Comparison of ENCODE assay signal across 8 cellular contexts in genomic region chr15:90184119-90184785, GRCh38. TPM values are rescaled to one million over a fixed set of nuclear protein-coding genes. Genes with fewer than 3 reads are reported as not detected.
DNase-seq lines count a peak whose midpoint lies in the region; ATAC-seq, FAIRE-seq and TF ChIP-seq lines count a peak whose summit lies in the region.

No MANE protein-coding gene starts in this region.

- POLR2A ChIA-PET in H1 (lab: Charles Lee; ENCODE audit: partially characterized antibody) = interaction anchor here (0.7 to 0.9 kb wide), 2 partner anchors 10 to 82 kb away, joined by 3 to 4 read pairs; no protein-coding TSS in a partner anchor

- peak overlapping the region; percentile 76 for H3K27ac Mint-ChIP-seq in T-helper 1 cell treated with Interleukin-12 subunit alpha and Interleukin-12 subunit beta and Interleukin-4 antibody, amounts not matched to agents 30 μg/mL and 1 μg/mL, for 36 hours

- TF ChIP-seq POLR2A in H1 (IDR thresholded peaks at IDR 0.05; ENCODE audit: control extremely low read depth in 1 of 2, low read depth in 2 of 2, low read length in 2 of 2) (no peak), suprapubic skin (IDR thresholded peaks at IDR 0.05) (no peak)

- H3K36me3 Mint-ChIP-seq in T-helper 1 cell treated with Interleukin-12 subunit alpha and Interleukin-12 subunit beta and Interleukin-4 antibody, amounts not matched to agents 30 μg/mL and 1 μg/mL, for 36 hours (ENCODE audit: low read depth) = peaks cover 8% of the 10 kb centered on the region

- H3K4me1 ChIP-seq in HUES6 (ENCODE audit: control insufficient read depth, insufficient read depth, low read length) (peaks cover 7% of the 10 kb centered on the region; the same call in 1 of the 2 replicates), H1 (replicated peaks in 1 of 4; ENCODE audit: control insufficient read depth in 3 of 4, insufficient read depth in 4 of 4, low read length in 3 of 4) (peaks cover 0 to 10% (median 5%) of the 10 kb centered on the region in 4 experiments; a peak in 4 of 7 replicates), suprapubic skin (peaks cover 47% of the 10 kb centered on the region)

- peak; percentile 46 for ATAC-seq in GM21447 (IDR thresholded peaks at IDR 0.05; ENCODE audit: unreplicated experiment)

- peak overlapping the region; percentile 71; the same call in 1 of the 2 replicates for H2AFZ ChIP-seq in H1 (ENCODE audit: low read length)

- H3K56ac ChIP-seq in H1 (replicated peaks; ENCODE audit: insufficient read length, low read depth, low read length) = no peak overlapping the region

- TF ChIP-seq CTCF in H1 (IDR thresholded peaks at IDR 0.05; ENCODE audit: control extremely low read depth in 1 of 3, insufficient read depth in 1 of 3, low read depth in 1 of 3, low read length in 3 of 3) = no peak
- no peak for TF ChIP-seq CTCF in suprapubic skin (IDR thresholded peaks at IDR 0.05)

- H3K18ac ChIP-seq in H1 (ENCODE audit: extremely low read depth, low read length) = peak overlapping the region; percentile 29; the same call in 1 of the 2 replicates

- H4K5ac ChIP-seq in H1 (ENCODE audit: insufficient read length, low read depth, low read length) = peak overlapping the region; percentile 35

- no peak for TF ChIP-seq RAD21 in H1 (IDR thresholded peaks at IDR 0.05 in 1 of 2, conservative IDR thresholded peaks at IDR 0.05 in 1 of 2; ENCODE audit: low read depth in 2 of 2, low read length in 2 of 2)

- H3K23me2 ChIP-seq in H1 (ENCODE audit: low read depth, low read length) = peaks cover 6% of the 10 kb centered on the region; the same call in 1 of the 2 replicates

- H3K79me2 ChIP-seq in H1 (ENCODE audit: control insufficient read depth in 1 of 2, insufficient read depth in 2 of 2, low read length in 2 of 2) = no peaks in the 10 kb centered on the region

- H3K4me3 ChIP-seq in HUES6 (ENCODE audit: low read depth, low read length) = peak overlapping the region; percentile 77
- peak overlapping the region; percentile 16 to 65 (median 40); a peak in 6 of 8 replicates for H3K4me3 ChIP-seq in H1 (ENCODE audit: extremely low read depth in 1 of 4, insufficient read depth in 2 of 4, low read depth in 3 of 4, low read length in 4 of 4)
- H3K4me3 ChIP-seq in suprapubic skin = peak overlapping the region; percentile 83

- H3K4me2 ChIP-seq in H1 (ENCODE audit: insufficient read depth in 1 of 2, low read depth in 2 of 2, low read length in 2 of 2) = peak overlapping the region; percentile 71 to 89; a peak in 3 of 4 replicates

- H2BK15ac ChIP-seq in H1 (ENCODE audit: low read length) = peak overlapping the region; percentile 93

- H3K4me3 Mint-ChIP-seq in T-helper 1 cell treated with Interleukin-12 subunit alpha and Interleukin-12 subunit beta and Interleukin-4 antibody, amounts not matched to agents 30 μg/mL and 1 μg/mL, for 36 hours = peak overlapping the region; percentile 75

- no peak overlapping the region for H4K91ac ChIP-seq in H1 (replicated peaks; ENCODE audit: insufficient read length, low read length)

- H4K20me1 ChIP-seq in H1 (replicated peaks in 1 of 2; ENCODE audit: control insufficient read depth in 1 of 2, insufficient read depth in 2 of 2, low read length in 2 of 2) = no peaks in the 10 kb centered on the region

- H2BK5ac ChIP-seq in H1 (ENCODE audit: low read depth, low read length) = no peak overlapping the region; the same call in 1 of the 2 replicates

- peak overlapping the region; percentile 18; the same call in 1 of the 2 replicates for H2BK12ac ChIP-seq in H1 (ENCODE audit: low read depth, low read length)

- CTCF ChIA-PET in H1 (lab: Charles Lee; ENCODE audit: partially characterized antibody) = interaction anchor here (0.8 to 1.3 kb wide), 6 partner anchors 12 to 43 kb away, joined by 3 to 4 read pairs (median 3); no protein-coding TSS in a partner anchor

- TF ChIP-seq EP300 in H1 (IDR thresholded peaks at IDR 0.05; ENCODE audit: borderline replicate concordance in 1 of 2, low read depth in 2 of 2, low read length in 2 of 2) (no peak), suprapubic skin (IDR thresholded peaks at IDR 0.05) (no peak)

- H3K27ac ChIP-seq in HUES6 (ENCODE audit: low read depth, low read length) = no peak overlapping the region
- H3K27ac ChIP-seq in H1 (ENCODE audit: low read depth, low read length) = no peak overlapping the region
- H3K27ac ChIP-seq in suprapubic skin = peak overlapping the region; percentile 90

- H3K4me1 Mint-ChIP-seq in T-helper 1 cell treated with Interleukin-12 subunit alpha and Interleukin-12 subunit beta and Interleukin-4 antibody, amounts not matched to agents 30 μg/mL and 1 μg/mL, for 36 hours (ENCODE audit: low read depth) = peaks cover 27% of the 10 kb centered on the region

- H2BK20ac ChIP-seq in H1 (ENCODE audit: low read length) = peak overlapping the region; percentile 29

- 58% methylated on average over 25 of the region's 27 CpGs; no CpG with 5 or more reads in 1 of the 2 experiments for WGBS in H1 (ENCODE audit: extremely low coverage in 1 of 2, insufficient coverage in 1 of 2, insufficient read length in 1 of 2, insufficient replicate concordance in 2 of 2, low coverage in 1 of 2, low lambda C conversion rate in 2 of 2, missing lambda C conversion rate in 1 of 2), 2 experiments
- WGBS in suprapubic skin = 9% methylated on average over 14 of the region's 27 CpGs

- H2AK5ac ChIP-seq in H1 (ENCODE audit: low read depth, low read length) = no peak overlapping the region

- FAIRE-seq in H1 (lab: Jason Lieb, UNC) = no peak

- peaks cover 3% of the 10 kb centered on the region for H3K27me3 Mint-ChIP-seq in T-helper 1 cell treated with Interleukin-12 subunit alpha and Interleukin-12 subunit beta and Interleukin-4 antibody, amounts not matched to agents 30 μg/mL and 1 μg/mL, for 36 hours (ENCODE audit: low read depth)

- H3K79me1 ChIP-seq in H1 (ENCODE audit: low read depth, low read length) = no peaks in the 10 kb centered on the region

- DNase-seq in EH (ENCODE audit: low read depth) (peak; percentile 73), H1 (ENCODE audit: low read depth in 1 of 2, low spot score in 2 of 2) (no peak), midbrain (lab: John Stamatoyannopoulos, UW) (peak; percentile 58), suprapubic skin (ENCODE audit: low spot score in 2 of 2) (peak; percentile 70 to 91), NCI-H446 (lab: John Stamatoyannopoulos, UW) (no peak)

- H3K9me3 Mint-ChIP-seq in T-helper 1 cell treated with Interleukin-12 subunit alpha and Interleukin-12 subunit beta and Interleukin-4 antibody, amounts not matched to agents 30 μg/mL and 1 μg/mL, for 36 hours = no peaks in the 10 kb centered on the region

- peak overlapping the region; percentile 60; the same call in 1 of the 2 replicates for H4K8ac ChIP-seq in H1 (ENCODE audit: extremely low read depth, insufficient read depth, low read length)

- no peak overlapping the region for H3K14ac ChIP-seq in H1 (ENCODE audit: insufficient read length)

- H3K36me3 ChIP-seq in HUES6 (ENCODE audit: control insufficient read depth, insufficient read depth, low read length) (no peaks in the 10 kb centered on the region), H1 (ENCODE audit: control insufficient read depth in 2 of 4, insufficient read depth in 4 of 4, low read length in 3 of 4) (no peaks in the 10 kb centered on the region), suprapubic skin (no peaks in the 10 kb centered on the region)

- H3K9ac ChIP-seq in HUES6 (ENCODE audit: low read length) = no peak overlapping the region
- H3K9ac ChIP-seq in H1 (replicated peaks in 1 of 4; ENCODE audit: extremely low read depth in 1 of 4, low read depth in 3 of 4, low read length in 3 of 4) = no peak overlapping the region

- H3K9me3 ChIP-seq in HUES6 (ENCODE audit: control insufficient read depth, insufficient read depth, low read depth, low read length) = no peaks in the 10 kb centered on the region
- H3K9me3 ChIP-seq in H1 (ENCODE audit: insufficient read depth in 2 of 2, low read depth in 1 of 2, low read length in 1 of 2) = no peaks in the 10 kb centered on the region
- no peaks in the 10 kb centered on the region for H3K9me3 ChIP-seq in suprapubic skin

- no peak overlapping the region for H3K23ac ChIP-seq in H1 (ENCODE audit: insufficient read length)

- H3K27me3 ChIP-seq in HUES6 (ENCODE audit: control insufficient read depth, insufficient read depth, low read length) (no peaks in the 10 kb centered on the region), H1 (replicated peaks in 1 of 4; ENCODE audit: control insufficient read depth in 3 of 4, extremely low read depth in 1 of 4, insufficient read depth in 3 of 4, low read length in 3 of 4) (no peaks in the 10 kb centered on the region), suprapubic skin (no peaks in the 10 kb centered on the region)

- H3K4ac ChIP-seq in H1 (replicated peaks; ENCODE audit: insufficient read length, low read depth, low read length) = no peak overlapping the region

- H2BK120ac ChIP-seq in H1 (replicated peaks; ENCODE audit: low read depth, low read length) = no peak overlapping the region

RNA-seq across cellular contexts. Expression of gene SEMA4B, which starts 16.9 kb away (rescaled TPM):
- 42.7 and 43.6 TPM in 2 replicates for total RNA-seq in H1 (2021; fragmentation: NEBNext Ultra II Directional; extraction: Animal tissue kit (Norgen Biotek cat#: 25700))
- 43.0 and 62.4 TPM in 2 replicates for polyA plus RNA-seq in H1 (2011; rRNA removed)
- 31.1 TPM for polyA plus RNA-seq in H1 (2011; cell fraction: cytosol; rRNA removed)
- 103 TPM for polyA plus RNA-seq in H1 (2011; cell fraction: nucleus; rRNA removed)
- polyA plus RNA-seq in H1 (2012, experiment 1 of 2) = 29.8 to 49.9 TPM (median 46.1 TPM) in 4 replicates
- polyA plus RNA-seq in H1 (2012, experiment 2 of 2) = 37.6 TPM
- 71.9 TPM for polyA plus RNA-seq in H1 (2013, experiment 1 of 2)
- 65.7 TPM for polyA plus RNA-seq in H1 (2013, experiment 2 of 2)
- 34.0 and 63.8 TPM in 2 replicates for polyA minus RNA-seq in H1 (2011; rRNA and poly(A)+ RNA removed)
- 52.3 TPM for polyA minus RNA-seq in H1 (2011; cell fraction: cytosol; rRNA and poly(A)+ RNA removed)
- 41.9 TPM for polyA minus RNA-seq in H1 (2011; cell fraction: nucleus; rRNA and poly(A)+ RNA removed)
- total RNA-seq in suprapubic skin = 100 to 1,000 TPM in 2 of 4 donors, 10 to 100 TPM in 2; 81.7 to 146 (median 116) TPM

RNA-seq across cellular contexts. Expression of gene CIB1, which starts 49.5 kb away (rescaled TPM):
- 26.0 and 29.1 TPM in 2 replicates for total RNA-seq in H1 (2021; fragmentation: NEBNext Ultra II Directional; extraction: Animal tissue kit (Norgen Biotek cat#: 25700))
- 50.4 and 63.5 TPM in 2 replicates for polyA plus RNA-seq in H1 (2011; rRNA removed)
- polyA plus RNA-seq in H1 (2011; cell fraction: cytosol; rRNA removed) = 38.4 TPM
- 45.0 TPM for polyA plus RNA-seq in H1 (2011; cell fraction: nucleus; rRNA removed)
- 23.9 to 40.2 TPM (median 38.3 TPM) in 4 replicates for polyA plus RNA-seq in H1 (2012, experiment 1 of 2)
- 39.5 TPM for polyA plus RNA-seq in H1 (2012, experiment 2 of 2)
- polyA plus RNA-seq in H1 (2013, experiment 1 of 2) = 34.1 TPM
- polyA plus RNA-seq in H1 (2013, experiment 2 of 2) = 34.8 TPM
- polyA minus RNA-seq in H1 (2011; rRNA and poly(A)+ RNA removed) = 11.5 and 15.4 TPM in 2 replicates
- polyA minus RNA-seq in H1 (2011; cell fraction: cytosol; rRNA and poly(A)+ RNA removed) = 10.4 TPM
- polyA minus RNA-seq in H1 (2011; cell fraction: nucleus; rRNA and poly(A)+ RNA removed) = 5.3 TPM
- 10 to 100 TPM; 16.2 to 41.9 (median 29.7) TPM for total RNA-seq in suprapubic skin

RNA-seq across cellular contexts. Expression of gene GDPGP1, which starts 49.8 kb away (rescaled TPM):
- 3.7 and 5.6 TPM in 2 replicates for total RNA-seq in H1 (2021; fragmentation: NEBNext Ultra II Directional; extraction: Animal tissue kit (Norgen Biotek cat#: 25700))
- polyA plus RNA-seq in H1 (2011; rRNA removed) = 1.8 and 3.0 TPM in 2 replicates
- 2.1 TPM for polyA plus RNA-seq in H1 (2011; cell fraction: cytosol; rRNA removed)
- 4.1 TPM for polyA plus RNA-seq in H1 (2011; cell fraction: nucleus; rRNA removed)
- 2.3 to 4.1 TPM (median 3.7 TPM) in 4 replicates for polyA plus RNA-seq in H1 (2012, experiment 1 of 2)
- polyA plus RNA-seq in H1 (2012, experiment 2 of 2) = 2.6 TPM
- 1.9 TPM for polyA plus RNA-seq in H1 (2013, experiment 1 of 2)
- polyA plus RNA-seq in H1 (2013, experiment 2 of 2) = 1.5 TPM
- 9.6 and 10.3 TPM in 2 replicates for polyA minus RNA-seq in H1 (2011; rRNA and poly(A)+ RNA removed)
- 4.4 TPM for polyA minus RNA-seq in H1 (2011; cell fraction: cytosol; rRNA and poly(A)+ RNA removed)
- 9.9 TPM for polyA minus RNA-seq in H1 (2011; cell fraction: nucleus; rRNA and poly(A)+ RNA removed)
- 1 to 10 TPM; 2.2 to 3.6 (median 2.9) TPM for total RNA-seq in suprapubic skin

Comparison
In these comparisons a context has a peak if more than half of its experiments do, and no peak if none do; other contexts are left out.
1. DNase-seq: peak in EH (single experiment), midbrain (single experiment) and suprapubic skin (2 of 2); none in H1 (0 of 2) and NCI-H446 (0 of 2).
2. Peak in every context shown above with its lines, with median percentiles within 50 percentile points of each other: H3K4me3 ChIP-seq.